Comparison of ENCODE assay signal across 26 cellular contexts in the genomic region with DNA sequence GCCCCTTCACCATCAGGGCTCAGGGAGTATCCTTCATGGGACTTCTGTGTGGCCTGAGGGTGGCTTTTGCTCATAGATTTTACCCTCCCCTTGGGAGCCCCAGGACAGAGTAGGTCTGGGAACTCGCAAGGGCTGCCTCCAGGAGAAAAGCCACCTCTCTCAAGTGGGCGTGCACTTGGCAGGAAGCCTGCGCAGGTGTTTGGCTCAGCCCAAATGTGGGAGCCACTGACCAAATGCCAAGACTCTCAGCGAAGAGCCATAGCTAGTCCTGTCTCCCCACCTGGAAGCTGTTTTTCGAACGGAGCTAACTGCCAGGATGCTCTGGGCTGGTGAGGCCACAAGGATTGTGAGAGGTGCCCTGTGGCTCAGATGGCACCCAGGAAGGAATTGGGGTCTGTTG. TPM values are rescaled to one million over a fixed set of nuclear protein-coding genes. Genes with fewer than 3 reads are reported as not detected.
DNase-seq lines count a peak whose midpoint lies in the region; ATAC-seq lines count a peak whose summit lies in the region.
"Had no signal": no experiment of that assay in that cellular context is flagged by ENCODE, and none has a peak within 500 bp of the region (broad histone marks: within the 10 kb centered on the region; RNA-seq: fewer than 3 reads in every experiment).

No MANE protein-coding gene starts in this region.

- no peaks in the 10 kb centered on the region for H3K9me3 ChIP-seq in duodenal mucosa (ENCODE audit: control insufficient read depth in 1 of 2, low read length in 2 of 2)
- no peaks in the 10 kb centered on the region for H3K9me3 ChIP-seq in mucosa of rectum (ENCODE audit: control insufficient read depth in 2 of 2, low read length in 2 of 2)
- H3K9me3 ChIP-seq: right atrium auricular region, SJSA1, thyroid gland had no signal

- peak; percentile 32 for DNase-seq in COR-L47 (lab: John Stamatoyannopoulos, UW)
- DNase-seq in HT-29 (ENCODE audit: low spot score) = peak; percentile 72
- no peak for DNase-seq in DMS114 treated with DMSO at 0.1 percent for 48 hours (lab: John Stamatoyannopoulos, UW; ENCODE audit: unreplicated experiment)
- no peak for DNase-seq in stimulated activated naive B cell treated with anti-CD40 and anti-IgM and Interleukin-4, amounts not matched to agents 10 μg/mL and 1 μg/mL and 100 μg/mL, for 72 hours
- DNase-seq in cerebellum (ENCODE audit: low spot score) = no peak
- DNase-seq: activated CD8-positive, alpha-beta T cell treated with anti-CD3 and anti-CD28 coated beads, Interleukin-2, amount 10 ng/mL, durations not matched to agents 7 days and 5 days; activated effector memory CD4-positive, alpha-beta T cell treated with Interleukin-2 at 50 U/mL for 16 hours; activated naive CD8-positive, alpha-beta T cell treated with anti-CD3 and anti-CD28 coated beads, Interleukin-2, amount 10 ng/mL, durations not matched to agents 7 days and 5 days; activated T-cell treated with anti-CD3 and anti-CD28 coated beads for 4 hours; CD4-positive, CD25-positive, alpha-beta regulatory T cell; dorsolateral prefrontal cortex; head of caudate nucleus; MV-4-11; NCI-H1694 treated with DMSO at 0.1 percent for 48 hours; NCI-H446 treated with DMSO at 0.1 percent for 48 hours; T-helper 1 cell; thyroid gland had no signal

- no peaks in the 10 kb centered on the region for H3K4me1 Mint-ChIP-seq in stimulated activated naive B cell treated with anti-CD40 and anti-IgM and Interleukin-4, amounts not matched to agents 10 μg/mL and 1 μg/mL and 100 μg/mL, for 72 hours
- H3K4me1 Mint-ChIP-seq: activated naive CD8-positive, alpha-beta T cell treated with anti-CD3 and anti-CD28 coated beads, Interleukin-2, amount 10 ng/mL, durations not matched to agents 7 days and 5 days; CD4-positive, CD25-positive, alpha-beta regulatory T cell; central memory CD8-positive, alpha-beta T cell; GM23338 had no signal

- H3K9ac ChIP-seq in duodenal mucosa (ENCODE audit: low read depth in 1 of 2, low read length in 2 of 2) (peak overlapping the region in 1 of 2 donors; percentile 58), mucosa of rectum (ENCODE audit: low read depth in 1 of 2, low read length in 2 of 2) (no peak overlapping the region)

- H3K4me3 ChIP-seq in duodenal mucosa (ENCODE audit: low read depth in 1 of 2, low read length in 2 of 2) (no peak overlapping the region), mucosa of rectum (ENCODE audit: low read length in 2 of 2) (peak overlapping the region; percentile 2 to 23)
- H3K4me3 ChIP-seq: dorsolateral prefrontal cortex, GM23338, right atrium auricular region, SJSA1, thyroid gland had no signal

- no peak overlapping the region for H3K4me3 Mint-ChIP-seq in stimulated activated naive B cell treated with anti-CD40 and anti-IgM and Interleukin-4, amounts not matched to agents 10 μg/mL and 1 μg/mL and 100 μg/mL, for 72 hours
- H3K4me3 Mint-ChIP-seq: activated CD8-positive, alpha-beta T cell treated with anti-CD3 and anti-CD28 coated beads, Interleukin-2, amount 10 ng/mL, durations not matched to agents 7 days and 5 days; activated naive CD8-positive, alpha-beta T cell treated with anti-CD3 and anti-CD28 coated beads, Interleukin-2, amount 10 ng/mL, durations not matched to agents 7 days and 5 days; CD4-positive, CD25-positive, alpha-beta regulatory T cell; central memory CD8-positive, alpha-beta T cell; GM23338; natural killer cell treated with Interleukin-12 subunit alpha and Interleukin-12 subunit beta and Interleukin-15 and Interleukin-18, amount 100 ng/mL, for 72 hours; stimulated activated naive CD8-positive, alpha-beta T cell treated with anti-CD3 and anti-CD28 coated beads, Interleukin-15, Interleukin-2, amounts not matched to agents 100 ng/mL and 50 ng/mL, for 24 hours had no signal

- peaks cover 34 to 38% of the 10 kb centered on the region in 2 donors for H3K27me3 Mint-ChIP-seq in stimulated activated naive B cell treated with anti-CD40 and anti-IgM and Interleukin-4, amounts not matched to agents 10 μg/mL and 1 μg/mL and 100 μg/mL, for 72 hours
- H3K27me3 Mint-ChIP-seq: CD4-positive, CD25-positive, alpha-beta regulatory T cell had no signal

- H3K9me3 Mint-ChIP-seq in stimulated activated naive B cell treated with anti-CD40 and anti-IgM and Interleukin-4, amounts not matched to agents 10 μg/mL and 1 μg/mL and 100 μg/mL, for 72 hours = no peaks in the 10 kb centered on the region
- H3K9me3 Mint-ChIP-seq: activated naive CD8-positive, alpha-beta T cell treated with anti-CD3 and anti-CD28 coated beads, Interleukin-2, amount 10 ng/mL, durations not matched to agents 7 days and 5 days; central memory CD8-positive, alpha-beta T cell; GM23338; natural killer cell treated with Interleukin-12 subunit alpha and Interleukin-12 subunit beta and Interleukin-15 and Interleukin-18, amount 100 ng/mL, for 72 hours; stimulated activated naive CD8-positive, alpha-beta T cell treated with anti-CD3 and anti-CD28 coated beads, Interleukin-15, Interleukin-2, amounts not matched to agents 100 ng/mL and 50 ng/mL, for 24 hours had no signal

- ATAC-seq in stimulated activated naive B cell treated with anti-CD40 and anti-IgM and Interleukin-4, amounts not matched to agents 10 μg/mL and 1 μg/mL and 100 μg/mL, for 72 hours (replicated peaks) = no peak
- ATAC-seq: activated CD8-positive, alpha-beta T cell treated with anti-CD3 and anti-CD28 coated beads, Interleukin-2, amount 10 ng/mL, durations not matched to agents 7 days and 5 days; GM23338 had no signal

- no peaks in the 10 kb centered on the region for H3K36me3 ChIP-seq in duodenal mucosa (ENCODE audit: control insufficient read depth in 1 of 2, insufficient read depth in 2 of 2, low read length in 2 of 2)
- no peaks in the 10 kb centered on the region for H3K36me3 ChIP-seq in mucosa of rectum (ENCODE audit: control insufficient read depth in 2 of 2, insufficient read depth in 2 of 2, low read length in 2 of 2)
- H3K36me3 ChIP-seq: right atrium auricular region, SJSA1, thyroid gland had no signal

- H3K4me1 ChIP-seq in duodenal mucosa (ENCODE audit: control insufficient read depth in 1 of 2, insufficient read depth in 2 of 2, low read length in 2 of 2) = peaks cover 27 to 29% of the 10 kb centered on the region in 2 donors
- H3K4me1 ChIP-seq in mucosa of rectum (ENCODE audit: control insufficient read depth in 2 of 2, insufficient read depth in 2 of 2, low read length in 2 of 2) = peaks cover 12 to 26% of the 10 kb centered on the region in 2 donors
- H3K4me1 ChIP-seq: right atrium auricular region, thyroid gland had no signal

- H3K27ac Mint-ChIP-seq in stimulated activated naive B cell treated with anti-CD40 and anti-IgM and Interleukin-4, amounts not matched to agents 10 μg/mL and 1 μg/mL and 100 μg/mL, for 72 hours = no peak overlapping the region
- H3K27ac Mint-ChIP-seq: activated CD8-positive, alpha-beta T cell treated with anti-CD3 and anti-CD28 coated beads, Interleukin-2, amount 10 ng/mL, durations not matched to agents 7 days and 5 days; activated naive CD8-positive, alpha-beta T cell treated with anti-CD3 and anti-CD28 coated beads, Interleukin-2, amount 10 ng/mL, durations not matched to agents 7 days and 5 days; CD4-positive, CD25-positive, alpha-beta regulatory T cell; GM23338; natural killer cell treated with Interleukin-12 subunit alpha and Interleukin-12 subunit beta and Interleukin-15 and Interleukin-18, amount 100 ng/mL, for 72 hours had no signal

- H3K36me3 Mint-ChIP-seq in stimulated activated naive B cell treated with anti-CD40 and anti-IgM and Interleukin-4, amounts not matched to agents 10 μg/mL and 1 μg/mL and 100 μg/mL, for 72 hours = no peaks in the 10 kb centered on the region
- H3K36me3 Mint-ChIP-seq: activated naive CD8-positive, alpha-beta T cell treated with anti-CD3 and anti-CD28 coated beads, Interleukin-2, amount 10 ng/mL, durations not matched to agents 7 days and 5 days; CD4-positive, CD25-positive, alpha-beta regulatory T cell; natural killer cell treated with Interleukin-12 subunit alpha and Interleukin-12 subunit beta and Interleukin-15 and Interleukin-18, amount 100 ng/mL, for 72 hours had no signal

- H3K27ac ChIP-seq in duodenal mucosa (ENCODE audit: low read depth, low read length) = peak overlapping the region; percentile 35
- peak overlapping the region; percentile 56 to 58 for H3K27ac ChIP-seq in mucosa of rectum (ENCODE audit: low read depth in 2 of 2, low read length in 2 of 2)
- H3K27ac ChIP-seq: dorsolateral prefrontal cortex, right atrium auricular region, SJSA1, thyroid gland had no signal

- H3K27me3 ChIP-seq in duodenal mucosa (ENCODE audit: control insufficient read depth in 1 of 2, insufficient read depth in 2 of 2, low read length in 2 of 2) (no peaks in the 10 kb centered on the region), mucosa of rectum (ENCODE audit: control insufficient read depth in 2 of 2, insufficient read depth in 2 of 2, low read length in 2 of 2) (no peaks in the 10 kb centered on the region)
- H3K27me3 ChIP-seq: right atrium auricular region, SJSA1, thyroid gland had no signal

RNA-seq across cellular contexts. Expression of a gene that starts 2.0 kb away (rescaled TPM):
- 39.0 and 40.8 TPM in 2 replicates for total RNA-seq in HT-29 (2014; rRNA removed; shearing (Covaris generic))
- total RNA-seq in cerebellum = 0.54 TPM
- total RNA-seq: activated CD8-positive, alpha-beta T cell treated with anti-CD3 and anti-CD28 coated beads, Interleukin-2, amount 10 ng/mL, durations not matched to agents 7 days and 5 days; activated naive CD8-positive, alpha-beta T cell treated with anti-CD3 and anti-CD28 coated beads, Interleukin-2, amount 10 ng/mL, durations not matched to agents 7 days and 5 days; CD4-positive, CD25-positive, alpha-beta regulatory T cell; GM23338; natural killer cell treated with Interleukin-12 subunit alpha and Interleukin-12 subunit beta and Interleukin-15 and Interleukin-18, amount 100 ng/mL, for 72 hours; right atrium auricular region; thyroid gland had no signal

RNA-seq across cellular contexts. Expression of a gene that starts 21.7 kb away (rescaled TPM):
- 3.4 and 10.2 TPM in 2 replicates for total RNA-seq in HT-29 (2014; rRNA removed; shearing (Covaris generic))
- 0.82 TPM for total RNA-seq in cerebellum
- total RNA-seq: osteocyte, SJSA1 had no signal

Comparison
In these comparisons a context has a peak if more than half of its experiments do, and no peak if none do; other contexts are left out.
1. DNase-seq: peak in COR-L47 (single experiment) and HT-29 (single experiment); none in DMS114 treated with DMSO at 0.1 percent for 48 hours (single experiment), stimulated activated naive B cell treated with anti-CD40 and anti-IgM and Interleukin-4, amounts not matched to agents 10 μg/mL and 1 μg/mL and 100 μg/mL, for 72 hours (single experiment) and cerebellum (single experiment).
2. H3K4me3 ChIP-seq: peak in mucosa of rectum (2 of 2); none in duodenal mucosa (0 of 2).
3. RNA of a gene that starts 2.0 kb away (total RNA-seq): 39.0 to 40.8 TPM in HT-29; 0.54 TPM in cerebellum (single experiment); every median in the first group is over 10 times any median in the second.